Comparison of ENCODE assay signal across 1 cellular context in genomic region chr3:11706604-11707003, GRCh38.
TF ChIP-seq lines count a peak whose summit lies in the region.

No MANE protein-coding gene starts in this region.

TF ChIP-seq in WTC11, 78 proteins besides CTCF, POLR2A, EP300 and RAD21 (continued from another document):
- TF ChIP-seq STAT6 (CRISPR knock-in tag; conservative IDR thresholded peaks at IDR 0.05; ENCODE audit: low read depth) (no peak), IRF2 (CRISPR knock-in tag; IDR thresholded peaks at IDR 0.05; ENCODE audit: borderline replicate concordance, low read depth) (no peak), PREB (CRISPR knock-in tag; IDR thresholded peaks at IDR 0.05; ENCODE audit: borderline replicate concordance) (no peak), NFATC4 (CRISPR knock-in tag; IDR thresholded peaks at IDR 0.05) (no peak), SP1 (CRISPR knock-in tag; conservative IDR thresholded peaks at IDR 0.05) (no peak), CREM (CRISPR knock-in tag; IDR thresholded peaks at IDR 0.05) (no peak), ATF3 (CRISPR knock-in tag; conservative IDR thresholded peaks at IDR 0.05) (no peak)
- TF ChIP-seq, protein P1, sequence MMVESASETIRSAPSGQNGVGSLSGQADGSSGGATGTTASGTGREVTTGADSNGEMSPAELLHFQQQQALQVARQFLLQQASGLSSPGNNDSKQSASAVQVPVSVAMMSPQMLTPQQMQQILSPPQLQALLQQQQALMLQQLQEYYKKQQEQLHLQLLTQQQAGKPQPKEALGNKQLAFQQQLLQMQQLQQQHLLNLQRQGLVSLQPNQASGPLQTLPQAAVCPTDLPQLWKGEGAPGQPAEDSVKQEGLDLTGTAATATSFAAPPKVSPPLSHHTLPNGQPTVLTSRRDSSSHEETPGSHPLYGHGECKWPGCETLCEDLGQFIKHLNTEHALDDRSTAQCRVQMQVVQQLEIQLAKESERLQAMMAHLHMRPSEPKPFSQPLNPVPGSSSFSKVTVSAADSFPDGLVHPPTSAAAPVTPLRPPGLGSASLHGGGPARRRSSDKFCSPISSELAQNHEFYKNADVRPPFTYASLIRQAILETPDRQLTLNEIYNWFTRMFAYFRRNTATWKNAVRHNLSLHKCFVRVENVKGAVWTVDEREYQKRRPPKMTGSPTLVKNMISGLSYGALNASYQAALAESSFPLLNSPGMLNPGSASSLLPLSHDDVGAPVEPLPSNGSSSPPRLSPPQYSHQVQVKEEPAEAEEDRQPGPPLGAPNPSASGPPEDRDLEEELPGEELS (CRISPR knock-in tag; IDR thresholded peaks at IDR 0.05), result no peak
